In genomic region chr20:4613184-4613583, GRCh38 we compare ENCODE assay signal across 9 cellular contexts.
A peak's percentile ranks its signal among the peaks of the same experiment; 100 is the strongest.
DNase-seq lines count a peak whose midpoint lies in the region; ATAC-seq and TF ChIP-seq lines count a peak whose summit lies in the region.
"Had no signal": no experiment of that assay in that cellular context is flagged by ENCODE, and none has a peak within 500 bp of the region (broad histone marks: within the 10 kb centered on the region; RNA-seq: fewer than 3 reads in every experiment).

No MANE protein-coding gene starts in this region.

- no peak for TF ChIP-seq POLR2A in breast epithelium (IDR thresholded peaks at IDR 0.05)
- TF ChIP-seq POLR2A in gastroesophageal sphincter (IDR thresholded peaks at IDR 0.05): no peak

- intact Hi-C loops in breast epithelium (cut with DNase I; ENCODE audit: low total_unique reads): no loop called here
- intact Hi-C loops in right cardiac atrium (cut with DNase I): no loop called here

- TF ChIP-seq EP300 in gastroesophageal sphincter (IDR thresholded peaks at IDR 0.05): no peak

- H3K36me3 Mint-ChIP-seq in HFFc6 (ENCODE audit: low read depth): no peaks in the 10 kb centered on the region; the same call in 1 of the 2 replicates
- H3K36me3 Mint-ChIP-seq: CD4-positive, alpha-beta memory T cell had no signal

- peaks cover 32% of the 10 kb centered on the region for H3K4me1 Mint-ChIP-seq in HFFc6 (ENCODE audit: low read depth)

- DNase-seq in HFFc6: peak; percentile 33
- DNase-seq in breast epithelium (ENCODE audit: low spot score in 2 of 2): peak in 1 of 2 donors; percentile 19
- no peak for DNase-seq in right cardiac atrium
- DNase-seq in substantia nigra (lab: John Stamatoyannopoulos, UW): peak in 1 of 49 donors; percentile 48

- ATAC-seq in right cardiac atrium (peak; percentile 63 to 69), gastroesophageal sphincter (no peak), GM21423 (IDR thresholded peaks at IDR 0.05; ENCODE audit: unreplicated experiment) (no peak), HG02642 (IDR thresholded peaks at IDR 0.05; ENCODE audit: poor library complexity, unreplicated experiment) (no peak)

- H3K27ac Mint-ChIP-seq in HFFc6: peak overlapping the region; percentile 50; the same call in 1 of the 2 replicates

- H3K36me3 ChIP-seq in breast epithelium: no peaks in the 10 kb centered on the region
- H3K36me3 ChIP-seq in gastroesophageal sphincter: no peaks in the 10 kb centered on the region

- H3K9me3 ChIP-seq in breast epithelium: no peaks in the 10 kb centered on the region
- H3K9me3 ChIP-seq in right cardiac atrium (ENCODE audit: control insufficient read depth, low read length): no peaks in the 10 kb centered on the region
- H3K9me3 ChIP-seq in gastroesophageal sphincter: no peaks in the 10 kb centered on the region

- H3K9me3 Mint-ChIP-seq in HFFc6: no peaks in the 10 kb centered on the region

- H3K4me3 ChIP-seq in breast epithelium (no peak overlapping the region), right cardiac atrium (ENCODE audit: low read length) (no peak overlapping the region), gastroesophageal sphincter (no peak overlapping the region)

- no peaks in the 10 kb centered on the region; the same call in 1 of the 2 replicates for H3K27me3 Mint-ChIP-seq in HFFc6 (ENCODE audit: insufficient read depth)

- peak overlapping the region; percentile 68 to 80 for H3K27ac ChIP-seq in breast epithelium
- peak overlapping the region; percentile 79 for H3K27ac ChIP-seq in right cardiac atrium (ENCODE audit: low read length)
- H3K27ac ChIP-seq in substantia nigra (ENCODE audit: low read depth, low read length, poor library complexity, severe bottlenecking): peak overlapping the region; percentile 69
- no peak overlapping the region for H3K27ac ChIP-seq in gastroesophageal sphincter

- 68% methylated on average over 6 of the region's 6 CpGs for WGBS in right cardiac atrium
- 39 to 66% methylated on average over 2 to 6 of the region's 6 CpGs for WGBS in gastroesophageal sphincter (ENCODE audit: low coverage in 1 of 2), 2 donors

- H3K4me1 ChIP-seq in breast epithelium: no peaks in the 10 kb centered on the region
- peaks cover 5% of the 10 kb centered on the region for H3K4me1 ChIP-seq in right cardiac atrium (ENCODE audit: control insufficient read depth, insufficient read depth, low read length)
- H3K4me1 ChIP-seq in gastroesophageal sphincter: peaks cover 0 to 9% (median 0%) of the 10 kb centered on the region in 3 donors

- TF ChIP-seq CTCF in HFFc6 (IDR thresholded peaks at IDR 0.05): no peak
- no peak for TF ChIP-seq CTCF in breast epithelium (IDR thresholded peaks at IDR 0.05)
- TF ChIP-seq CTCF in gastroesophageal sphincter (IDR thresholded peaks at IDR 0.05): no peak

- H3K27me3 ChIP-seq in breast epithelium (no peaks in the 10 kb centered on the region), right cardiac atrium (ENCODE audit: control insufficient read depth, insufficient read depth) (no peaks in the 10 kb centered on the region), gastroesophageal sphincter (no peaks in the 10 kb centered on the region)

- no peak overlapping the region for H3K4me3 Mint-ChIP-seq in HFFc6
- H3K4me3 Mint-ChIP-seq: activated T-cell treated with anti-CD3 and anti-CD28 coated beads, Interleukin-2, amount 50 U/mL, for 4 hours had no signal

Comparison
In these comparisons a context has a peak if more than half of its experiments do, and no peak if none do; other contexts are left out.
1. H3K27ac ChIP-seq: peak in breast epithelium (2 of 2), right cardiac atrium (single experiment) and substantia nigra (single experiment); none in gastroesophageal sphincter (0 of 4).
2. ATAC-seq: peak in right cardiac atrium (2 of 2); none in gastroesophageal sphincter (single experiment), GM21423 (single experiment) and HG02642 (single experiment).